Comparison of ENCODE assay signal across 8 cellular contexts in the genomic region with DNA sequence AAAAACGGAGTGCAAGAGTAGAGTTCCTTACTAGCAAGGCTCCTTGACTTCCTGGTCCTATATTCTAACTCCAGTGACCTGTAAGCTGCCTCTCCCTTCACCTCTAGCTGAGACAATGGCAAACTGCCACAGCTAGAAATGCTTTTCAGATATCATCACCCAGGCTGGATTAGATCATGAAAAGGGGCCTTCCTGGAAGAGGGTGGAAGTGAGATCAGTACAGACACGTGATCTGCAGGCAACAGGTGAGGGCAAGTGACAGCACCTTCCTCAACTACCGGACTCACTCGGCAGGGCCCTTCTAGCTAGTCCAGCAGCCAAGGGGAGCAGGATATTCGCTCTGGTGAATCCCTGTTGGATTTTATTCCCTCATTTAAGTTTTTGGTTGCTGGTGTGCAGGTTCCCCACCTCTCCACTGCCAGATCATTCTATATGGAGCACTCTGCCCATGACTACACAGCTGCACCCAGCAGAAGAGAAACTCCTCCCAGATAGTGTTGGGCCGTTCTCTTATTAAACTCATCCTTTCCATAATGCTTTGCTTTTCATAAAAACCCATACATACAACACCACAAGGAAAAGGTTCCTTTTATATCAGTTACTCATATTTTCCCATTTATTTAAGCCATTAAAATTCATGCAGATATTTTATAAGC. TPM values are rescaled to one million over a fixed set of nuclear protein-coding genes. Genes with fewer than 3 reads are reported as not detected.
DNase-seq lines count a peak whose midpoint lies in the region; ATAC-seq and TF ChIP-seq lines count a peak whose summit lies in the region.

No MANE protein-coding gene starts in this region.

- peaks cover 11 to 24% of the 10 kb centered on the region in 2 donors for H3K4me1 ChIP-seq in gastrocnemius medialis

- H3K27me3 ChIP-seq in gastrocnemius medialis, result no peaks in the 10 kb centered on the region

- DNase-seq in H4 (ENCODE audit: low spot score), result peak; percentile 87
- DNase-seq in RWPE1 (ENCODE audit: low spot score), result peak; percentile 99
- peak; percentile 99 for DNase-seq in glomerular visceral epithelial cell (ENCODE audit: extremely low spot score)
- peak; percentile 58 to 80 for DNase-seq in gastrocnemius medialis
- DNase-seq in islet precursor cell, result no peak
- DNase-seq in stimulated activated CD4-positive, alpha-beta T cell treated with anti-CD3 and anti-CD28 coated beads, Interleukin-15, amount 100 ng/mL, for 24 hours, result no peak
- no peak for DNase-seq in cerebellar nuclear complex (lab: John Stamatoyannopoulos, UW)

- ATAC-seq in gastrocnemius medialis (peak; percentile 90 to 96), GM21576 (IDR thresholded peaks at IDR 0.05; ENCODE audit: unreplicated experiment) (no peak)

- H3K9me3 ChIP-seq in gastrocnemius medialis, result no peaks in the 10 kb centered on the region

- H3K36me3 ChIP-seq in gastrocnemius medialis, result no peaks in the 10 kb centered on the region

- intact Hi-C loops in gastrocnemius medialis (cut with DNase I; ENCODE audit: low total_unique reads), result no loop called here

- no peak overlapping the region for H3K4me3 ChIP-seq in gastrocnemius medialis

- peak in 1 of 2 donors; percentile 8 for TF ChIP-seq POLR2A in gastrocnemius medialis (IDR thresholded peaks at IDR 0.05)

- H3K27ac ChIP-seq in RWPE1 (peak overlapping the region; percentile 85), gastrocnemius medialis (peak overlapping the region; percentile 58 to 72 (median 70))

- CTCF ChIA-PET in RWPE1 (lab: Yijun Ruan, JAX), result interaction anchor here (0.5 to 3.8 kb wide), 6 partner anchors 11 to 129 kb away, joined by 3 to 20 read pairs (median 6); no protein-coding TSS in a partner anchor

- in situ Hi-C loops in gastrocnemius medialis (cut with MboI; ENCODE audit: low sequenced_read_pairs in 4 of 4), result no loop called here

- TF ChIP-seq CTCF in RWPE1 (conservative IDR thresholded peaks at IDR 0.05; ENCODE audit: low read depth) (no peak), gastrocnemius medialis (IDR thresholded peaks at IDR 0.05 in 4 of 5, conservative IDR thresholded peaks at IDR 0.05 in 1 of 5) (no peak)

- POLR2A ChIA-PET in RWPE1 (lab: Yijun Ruan, JAX; ENCODE audit: low non-redundant PET), result interaction anchor here (1.2 kb wide), 1 partner anchor 10 kb away, joined by 4 read pairs; no protein-coding TSS in a partner anchor

RNA-seq across cellular contexts. Expression of a gene that starts 26.4 kb away (rescaled TPM):
- not detected in 2 replicates for total RNA-seq in H4 (2014; rRNA removed; shearing (Covaris generic))
- not detected for total RNA-seq in gastrocnemius medialis

RNA-seq across cellular contexts. Expression of a gene that starts 34.1 kb away (rescaled TPM):
- total RNA-seq in H4 (2014; rRNA removed; shearing (Covaris generic)), result 228 and 244 TPM in 2 replicates
- total RNA-seq in gastrocnemius medialis, result 10 to 100 TPM; 34.2 to 48.3 (median 47.4) TPM

RNA-seq across cellular contexts. Expression of a gene that starts 40.7 kb away (rescaled TPM):
- 4.0 and 10.4 TPM in 2 replicates for total RNA-seq in H4 (2014; rRNA removed; shearing (Covaris generic))
- 10 to 100 TPM in 3 of 4 donors, 1 to 10 TPM in 1; 3.8 to 18.4 (median 12.4) TPM for total RNA-seq in gastrocnemius medialis

Comparison
In these comparisons a context has a peak if more than half of its experiments do, and no peak if none do; other contexts are left out.
1. DNase-seq: peak in H4 (single experiment), RWPE1 (single experiment), glomerular visceral epithelial cell (single experiment) and gastrocnemius medialis (2 of 2); none in islet precursor cell (single experiment), stimulated activated CD4-positive, alpha-beta T cell treated with anti-CD3 and anti-CD28 coated beads, Interleukin-15, amount 100 ng/mL, for 24 hours (single experiment) and cerebellar nuclear complex (0 of 2).